Comparison of ENCODE assay signal across 19 cellular contexts in the genomic region with DNA sequence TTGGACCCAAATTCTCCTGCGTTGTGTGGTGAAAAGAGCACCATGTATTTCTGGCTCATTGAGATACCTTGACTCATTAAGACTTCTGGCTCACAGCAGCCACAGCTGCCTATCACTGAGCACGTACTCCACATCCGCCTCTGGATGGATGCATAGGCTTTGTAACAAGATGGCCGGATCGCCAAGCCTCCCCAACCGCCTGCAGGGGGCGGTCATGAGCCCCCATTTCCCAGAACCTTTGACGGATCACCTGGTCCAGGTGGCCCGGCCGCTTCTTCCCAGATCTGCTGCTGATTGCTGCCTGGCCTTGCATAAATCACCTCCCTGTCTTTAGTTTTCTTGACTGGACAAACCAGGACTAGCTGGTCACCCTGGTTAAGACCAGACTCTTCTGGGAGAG.
DNase-seq lines count a peak whose midpoint lies in the region; ATAC-seq and TF ChIP-seq lines count a peak whose summit lies in the region.
"Had no signal": no experiment of that assay in that cellular context is flagged by ENCODE, and none has a peak within 500 bp of the region (broad histone marks: within the 10 kb centered on the region; RNA-seq: fewer than 3 reads in every experiment).

No MANE protein-coding gene starts in this region.

- no peaks in the 10 kb centered on the region for H3K4me1 Mint-ChIP-seq in activated T-cell treated with anti-CD3 and anti-CD28 coated beads, Interleukin-2, amount 50 U/mL, for 4 hours (ENCODE audit: low read depth)
- H3K4me1 Mint-ChIP-seq in endodermal cell (peaks cover 24% of the 10 kb centered on the region), type B pancreatic cell (ENCODE audit: unreplicated experiment) (peaks cover 38% of the 10 kb centered on the region)
- H3K4me1 Mint-ChIP-seq: activated B cell treated with CpG ODN at 0.5 μM for 24 hours had no signal

- H3K9me3 ChIP-seq in MM.1S (replicated peaks; ENCODE audit: insufficient read depth, low read length) (no peaks in the 10 kb centered on the region), endodermal cell (ENCODE audit: control insufficient read depth, low read length) (no peaks in the 10 kb centered on the region)
- H3K9me3 ChIP-seq: prostate gland had no signal

- peaks cover 97% of the 10 kb centered on the region for H3K27me3 ChIP-seq in MM.1S (replicated peaks; ENCODE audit: insufficient read depth, low read length)
- H3K27me3 ChIP-seq in endodermal cell (ENCODE audit: control insufficient read depth, insufficient read depth, low read length, poor library complexity, severe bottlenecking): no peaks in the 10 kb centered on the region

- no peak overlapping the region for H3K4me3 Mint-ChIP-seq in activated T-cell treated with anti-CD3 and anti-CD28 coated beads, Interleukin-2, amount 50 U/mL, for 4 hours
- no peak overlapping the region for H3K4me3 Mint-ChIP-seq in endodermal cell
- H3K4me3 Mint-ChIP-seq in type B pancreatic cell: no peak overlapping the region
- H3K4me3 Mint-ChIP-seq: activated B cell treated with CpG ODN at 0.5 μM for 24 hours; naive thymus-derived CD4-positive, alpha-beta T cell had no signal

- H3K4me1 ChIP-seq in MM.1S (ENCODE audit: low read length): no peaks in the 10 kb centered on the region
- H3K4me1 ChIP-seq in endodermal cell (ENCODE audit: control insufficient read depth, insufficient read depth, low read length): no peaks in the 10 kb centered on the region

- no peaks in the 10 kb centered on the region for H3K9me3 Mint-ChIP-seq in activated T-cell treated with anti-CD3 and anti-CD28 coated beads, Interleukin-2, amount 50 U/mL, for 4 hours
- H3K9me3 Mint-ChIP-seq in endodermal cell (no peaks in the 10 kb centered on the region), type B pancreatic cell (no peaks in the 10 kb centered on the region)

- H3K36me3 ChIP-seq in MM.1S (replicated peaks; ENCODE audit: insufficient read depth, low read length): no peaks in the 10 kb centered on the region
- H3K36me3 ChIP-seq in endodermal cell (ENCODE audit: control insufficient read depth, insufficient read depth, low read length): no peaks in the 10 kb centered on the region
- H3K36me3 ChIP-seq: prostate gland had no signal

- no peak overlapping the region for H3K4me2 ChIP-seq in MM.1S (ENCODE audit: low read depth, low read length)

- H3F3A ChIP-seq in MM.1S (ENCODE audit: insufficient read depth, low read length): no peaks in the 10 kb centered on the region

- no peaks in the 10 kb centered on the region for H3K9me2 ChIP-seq in MM.1S (replicated peaks; ENCODE audit: insufficient read depth, low read length)

- peaks cover 15% of the 10 kb centered on the region for H3K27me3 Mint-ChIP-seq in activated T-cell treated with anti-CD3 and anti-CD28 coated beads, Interleukin-2, amount 50 U/mL, for 4 hours (ENCODE audit: low read depth)
- H3K27me3 Mint-ChIP-seq in endodermal cell (ENCODE audit: insufficient read depth) (peaks cover 7% of the 10 kb centered on the region), type B pancreatic cell (peaks cover 16% of the 10 kb centered on the region)

- H4K20me1 ChIP-seq in MM.1S (ENCODE audit: insufficient read depth, low read length): no peaks in the 10 kb centered on the region

- H3K9ac ChIP-seq in MM.1S (ENCODE audit: low read length) (no peak overlapping the region), endodermal cell (ENCODE audit: extremely low read depth, low read length, poor library complexity, severe bottlenecking) (no peak overlapping the region)

- TF ChIP-seq CTCF in MM.1S (IDR thresholded peaks at IDR 0.05; ENCODE audit: low read length): peak; percentile 49
- TF ChIP-seq CTCF in endodermal cell (conservative IDR thresholded peaks at IDR 0.05): peak; percentile 86
- peak; percentile 56 for TF ChIP-seq CTCF in type B pancreatic cell (conservative IDR thresholded peaks at IDR 0.05)

- no peaks in the 10 kb centered on the region for H3K79me2 ChIP-seq in MM.1S (ENCODE audit: low read length)

- H3K27ac ChIP-seq in MM.1S (ENCODE audit: low read length) (no peak overlapping the region), endodermal cell (ENCODE audit: low read depth, low read length) (no peak overlapping the region)
- H3K27ac ChIP-seq: prostate gland had no signal

- no peak for ATAC-seq in activated T-cell treated with anti-CD3 and anti-CD28 coated beads, Interleukin-2, amount 50 U/mL, for 4 hours
- ATAC-seq in HG02798 (IDR thresholded peaks at IDR 0.05; ENCODE audit: poor library complexity, unreplicated experiment) (no peak), GM19351 (IDR thresholded peaks at IDR 0.05; ENCODE audit: unreplicated experiment) (no peak)
- ATAC-seq: naive thymus-derived CD4-positive, alpha-beta T cell had no signal

- H3K27ac Mint-ChIP-seq in endodermal cell: no peak overlapping the region
- H3K27ac Mint-ChIP-seq in type B pancreatic cell: no peak overlapping the region
- H3K27ac Mint-ChIP-seq: activated B cell treated with CpG ODN at 0.5 μM for 24 hours; naive thymus-derived CD4-positive, alpha-beta T cell had no signal

- DNase-seq in activated T-cell treated with anti-CD3 and anti-CD28 coated beads, Interleukin-2, amount 50 U/mL, for 48 hours: peak; percentile 17 to 18
- no peak for DNase-seq in activated T-cell treated with anti-CD3 and anti-CD28 coated beads, Interleukin-2, amount 50 U/mL, for 4 hours
- DNase-seq in MM.1S (no peak), endodermal cell (peak; percentile 86), type B pancreatic cell (ENCODE audit: extremely low spot score, unreplicated experiment) (no peak), GM19240 (ENCODE audit: insufficient read length, low spot score) (no peak)
- DNase-seq: activated B cell treated with CpG ODN at 0.5 μM for 24 hours; activated naive CD4-positive, alpha-beta T cell; dermis blood vessel endothelial cell; HCEC 1CT; hippocampal formation; Kasumi-1; naive thymus-derived CD4-positive, alpha-beta T cell; NCI-H446 treated with DMSO at 0.1 percent for 48 hours; OCI-M1; stimulated activated CD4-positive, alpha-beta T cell treated with anti-CD3 and anti-CD28 coated beads, Interleukin-12 subunit alpha, Interleukin-12 subunit beta, amount 100 ng/mL, for 4 hours had no signal

- no peaks in the 10 kb centered on the region for H3K36me3 Mint-ChIP-seq in activated T-cell treated with anti-CD3 and anti-CD28 coated beads, Interleukin-2, amount 50 U/mL, for 4 hours (ENCODE audit: insufficient read depth)
- H3K36me3 Mint-ChIP-seq in endodermal cell (ENCODE audit: low read depth) (no peaks in the 10 kb centered on the region), type B pancreatic cell (no peaks in the 10 kb centered on the region)

- H3K4me3 ChIP-seq in MM.1S (ENCODE audit: low read length) (no peak overlapping the region), endodermal cell (ENCODE audit: low read length) (no peak overlapping the region)
- H3K4me3 ChIP-seq: prostate gland had no signal

- 89 to 93% methylated on average over 10 of the region's 10 CpGs for WGBS in endodermal cell (ENCODE audit: insufficient coverage in 1 of 2, insufficient read length in 1 of 2), 2 experiments

- no peak overlapping the region for H2AFZ ChIP-seq in MM.1S (ENCODE audit: low read length)

Comparison
In these comparisons a context has a peak if more than half of its experiments do, and no peak if none do; other contexts are left out.
1. DNase-seq: peak in activated T-cell treated with anti-CD3 and anti-CD28 coated beads, Interleukin-2, amount 50 U/mL, for 48 hours (2 of 2) and endodermal cell (single experiment); none in activated T-cell treated with anti-CD3 and anti-CD28 coated beads, Interleukin-2, amount 50 U/mL, for 4 hours (single experiment), MM.1S (single experiment), type B pancreatic cell (single experiment) and GM19240 (single experiment).
2. Peak in every context shown above with its lines, with median percentiles within 50 percentile points of each other: CTCF ChIP-seq.